9 cellular contexts compared by ENCODE assay signal in genomic region chr2:38465789-38466127, GRCh38.
DNase-seq lines count a peak whose midpoint lies in the region; ATAC-seq and TF ChIP-seq lines count a peak whose summit lies in the region.
"Had no signal": no experiment of that assay in that cellular context is flagged by ENCODE, and none has a peak within 500 bp of the region (broad histone marks: within the 10 kb centered on the region; RNA-seq: fewer than 3 reads in every experiment).

No MANE protein-coding gene starts in this region.

- H3K27me3 ChIP-seq in SK-N-SH (ENCODE audit: insufficient read depth), result no peaks in the 10 kb centered on the region
- H3K27me3 ChIP-seq in foreskin keratinocyte, result peaks cover 5% of the 10 kb centered on the region
- no peaks in the 10 kb centered on the region for H3K27me3 ChIP-seq in gastrocnemius medialis

- no peak overlapping the region for H3K27ac ChIP-seq in SK-N-SH (ENCODE audit: low read depth in 2 of 2, low read length in 1 of 2)
- no peak overlapping the region for H3K27ac ChIP-seq in foreskin keratinocyte
- H3K27ac ChIP-seq in gastrocnemius medialis, result no peak overlapping the region

- H2AFZ ChIP-seq in SK-N-SH (ENCODE audit: low read depth), result no peak overlapping the region

- no peak for TF ChIP-seq POLR2A in gastrocnemius medialis (IDR thresholded peaks at IDR 0.05)

- no peaks in the 10 kb centered on the region for H3K79me2 ChIP-seq in SK-N-SH (ENCODE audit: insufficient read depth)

- no peak overlapping the region for H3K4me2 ChIP-seq in SK-N-SH

- peak; percentile 55 for TF ChIP-seq CTCF in HFF-Myc (IDR thresholded peaks at IDR 0.05; ENCODE audit: low read depth, low read length, missing control alignments)
- TF ChIP-seq CTCF in SK-N-SH (IDR thresholded peaks at IDR 0.05), result peak; percentile 51
- peak; percentile 73 for TF ChIP-seq CTCF in foreskin keratinocyte (conservative IDR thresholded peaks at IDR 0.05)
- peak in 3 of 5 experiments; percentile 18 to 40 (median 29) for TF ChIP-seq CTCF in gastrocnemius medialis (IDR thresholded peaks at IDR 0.05 in 4 of 5, conservative IDR thresholded peaks at IDR 0.05 in 1 of 5)

- H3K9me2 ChIP-seq in SK-N-SH, result no peaks in the 10 kb centered on the region

- H4K20me1 ChIP-seq in SK-N-SH (ENCODE audit: insufficient read depth), result no peaks in the 10 kb centered on the region

- no peak for ATAC-seq in foreskin keratinocyte
- ATAC-seq in gastrocnemius medialis, result peak; percentile 48 to 63

- in situ Hi-C loops in gastrocnemius medialis (cut with MboI; ENCODE audit: low sequenced_read_pairs in 4 of 4), result loop anchor here in 1 of 4 donors (5.0 kb wide), 1 partner anchor 148 kb away; no protein-coding TSS in a partner anchor

- POLR2A ChIA-PET in SK-N-SH (lab: Yijun Ruan, JAX), result no interaction called here

- H3K9me3 ChIP-seq in SK-N-SH (no peaks in the 10 kb centered on the region), gastrocnemius medialis (no peaks in the 10 kb centered on the region)

- WGBS in SK-N-SH (ENCODE audit: low lambda C conversion rate), result 85% methylated on average over 3 of the region's 4 CpGs

- H3K4me1 ChIP-seq in SK-N-SH (ENCODE audit: control insufficient read depth in 1 of 2, insufficient read depth in 2 of 2, low read depth in 1 of 2, low read length in 1 of 2) (peaks cover 0 to 13% of the 10 kb centered on the region in 2 experiments; a peak in 2 of 4 replicates), foreskin keratinocyte (peaks cover 22% of the 10 kb centered on the region), gastrocnemius medialis (no peaks in the 10 kb centered on the region)

- DNase-seq in NCI-H345 (lab: John Stamatoyannopoulos, UW), result peak; percentile 12
- no peak for DNase-seq in NCI-H345 treated with DMSO at 0.1 percent for 48 hours (lab: John Stamatoyannopoulos, UW; ENCODE audit: unreplicated experiment)
- DNase-seq in HFF-Myc (ENCODE audit: extremely low read depth, low read depth), result no peak
- DNase-seq in SK-N-SH, result peak; percentile 44
- no peak for DNase-seq in foreskin keratinocyte
- peak in 1 of 2 donors; percentile 11 for DNase-seq in gastrocnemius medialis
- DNase-seq in anterior cingulate cortex (lab: John Stamatoyannopoulos, UW), result no peak
- DNase-seq in NK-92 (lab: John Stamatoyannopoulos, UW; ENCODE audit: unreplicated experiment), result no peak

- no peak overlapping the region for H3K4me3 ChIP-seq in HFF-Myc (replicated peaks; ENCODE audit: low read depth, low read length)
- H3K4me3 ChIP-seq in SK-N-SH (ENCODE audit: low read depth in 2 of 2, low read length in 1 of 2), result no peak overlapping the region
- no peak overlapping the region for H3K4me3 ChIP-seq in gastrocnemius medialis
- H3K4me3 ChIP-seq: skin epidermis had no signal

- H3K36me3 ChIP-seq in SK-N-SH (replicated peaks in 1 of 2; ENCODE audit: control insufficient read depth in 1 of 2, insufficient read depth in 2 of 2, low read length in 1 of 2) (no peaks in the 10 kb centered on the region), gastrocnemius medialis (no peaks in the 10 kb centered on the region)

- intact Hi-C loops in gastrocnemius medialis (cut with DNase I; ENCODE audit: low total_unique reads), result loop anchor here (5.0 kb wide), 1 partner anchor 148 kb away; no protein-coding TSS in a partner anchor

- no peaks in the 10 kb centered on the region for H3F3A ChIP-seq in SK-N-SH (replicated peaks; ENCODE audit: insufficient read depth)

- no peak for TF ChIP-seq EP300 in SK-N-SH (IDR thresholded peaks at IDR 0.05; ENCODE audit: borderline replicate concordance in 1 of 2, low read depth in 1 of 2, low read length in 1 of 2)

- CTCF ChIA-PET in SK-N-SH (lab: Yijun Ruan, JAX), result interaction anchor here (0.7 to 1.3 kb wide), 12 partner anchors 8 to 150 kb away, joined by 3 to 7 read pairs (median 3); no protein-coding TSS in a partner anchor

- no peak overlapping the region for H3K9ac ChIP-seq in SK-N-SH

- peak; percentile 63 for TF ChIP-seq RAD21 in SK-N-SH (IDR thresholded peaks at IDR 0.05; ENCODE audit: low read length)

TF ChIP-seq in SK-N-SH, 30 proteins besides CTCF, POLR2A, EP300 and RAD21:
- no peak for TF ChIP-seq TCF12 (IDR thresholded peaks at IDR 0.05)
- peak; percentile 69 for TF ChIP-seq SMC3 (IDR thresholded peaks at IDR 0.05; ENCODE audit: low read depth, low read length)

Comparison
In these comparisons a context has a peak if more than half of its experiments do, and no peak if none do; other contexts are left out.
1. DNase-seq: peak in NCI-H345 (single experiment) and SK-N-SH (single experiment); none in NCI-H345 treated with DMSO at 0.1 percent for 48 hours (single experiment), HFF-Myc (single experiment), foreskin keratinocyte (0 of 2), anterior cingulate cortex (0 of 58) and NK-92 (single experiment).
2. Peak in every context shown above with its lines, with median percentiles within 50 percentile points of each other: CTCF ChIP-seq.